Comparison of ENCODE assay signal across 6 cellular contexts in the genomic region with DNA sequence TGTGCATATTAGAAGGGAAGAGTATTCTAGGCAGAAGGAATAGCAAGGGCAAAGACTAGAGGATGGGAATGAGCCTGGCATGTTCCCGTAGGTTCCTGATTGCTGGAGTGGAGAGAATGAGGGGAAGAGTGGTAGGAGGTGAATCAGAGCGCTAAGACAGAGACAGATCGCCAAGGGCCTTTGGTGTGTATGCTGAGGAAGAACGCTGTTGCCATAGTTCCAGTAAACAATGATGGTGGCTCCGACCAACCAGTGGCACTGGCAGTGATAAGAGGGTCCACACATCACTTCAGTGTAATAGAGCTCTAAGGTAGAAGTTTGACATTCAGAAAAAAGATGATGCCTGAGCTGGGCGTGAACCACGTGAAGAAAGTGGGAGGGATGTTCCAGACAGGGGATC. TPM values are rescaled to one million over a fixed set of nuclear protein-coding genes. Genes with fewer than 3 reads are reported as not detected.
DNase-seq lines count a peak whose midpoint lies in the region; ATAC-seq and TF ChIP-seq lines count a peak whose summit lies in the region.

No MANE protein-coding gene starts in this region.

- TF ChIP-seq CTCF in esophagus squamous epithelium (IDR thresholded peaks at IDR 0.05) (no peak), thoracic aorta (IDR thresholded peaks at IDR 0.05) (no peak)

- H3K4me3 Mint-ChIP-seq in activated T-cell treated with anti-CD3 and anti-CD28 coated beads, Interleukin-2, amount 50 U/mL, for 4 hours, result peak overlapping the region; percentile 91

- TF ChIP-seq POLR2A in esophagus squamous epithelium (IDR thresholded peaks at IDR 0.05), result no peak

- no peak for ATAC-seq in activated T-cell treated with anti-CD3 and anti-CD28 coated beads, Interleukin-2, amount 50 U/mL, for 4 hours
- no peak for ATAC-seq in thoracic aorta (ENCODE audit: insufficient number of reproducible peaks, low FRiP score, low read depth)

- H3K9me3 ChIP-seq in esophagus squamous epithelium (no peaks in the 10 kb centered on the region), thoracic aorta (no peaks in the 10 kb centered on the region)

- H3K4me1 ChIP-seq in esophagus squamous epithelium (peaks cover 0 to 18% (median 6%) of the 10 kb centered on the region in 3 donors), thoracic aorta (ENCODE audit: control insufficient read depth in 1 of 2, low read depth in 2 of 2) (peaks cover 0 to 8% of the 10 kb centered on the region in 2 donors)

- H3K4me1 Mint-ChIP-seq in activated T-cell treated with anti-CD3 and anti-CD28 coated beads, Interleukin-2, amount 50 U/mL, for 4 hours (ENCODE audit: low read depth), result peaks cover 16% of the 10 kb centered on the region

- peaks cover 10% of the 10 kb centered on the region for H3K36me3 Mint-ChIP-seq in activated T-cell treated with anti-CD3 and anti-CD28 coated beads, Interleukin-2, amount 50 U/mL, for 4 hours (ENCODE audit: insufficient read depth)

- H3K4me3 ChIP-seq in esophagus squamous epithelium (peak overlapping the region; percentile 59 to 81 (median 67)), thoracic aorta (peak overlapping the region; percentile 86)

- peak overlapping the region; percentile 87 to 95 (median 90) for H3K27ac ChIP-seq in esophagus squamous epithelium
- peak overlapping the region in 1 of 2 donors; percentile 66 for H3K27ac ChIP-seq in thoracic aorta

- H3K27me3 ChIP-seq in esophagus squamous epithelium (no peaks in the 10 kb centered on the region), thoracic aorta (replicated peaks; ENCODE audit: insufficient read depth) (no peaks in the 10 kb centered on the region)

- no peaks in the 10 kb centered on the region for H3K27me3 Mint-ChIP-seq in activated T-cell treated with anti-CD3 and anti-CD28 coated beads, Interleukin-2, amount 50 U/mL, for 4 hours (ENCODE audit: low read depth)

- DNase-seq in activated T-cell treated with anti-CD3 and anti-CD28 coated beads, Interleukin-2, amount 50 U/mL, for 4 hours, result no peak
- no peak for DNase-seq in activated T-cell treated with anti-CD3 and anti-CD28 coated beads for 4 hours
- DNase-seq in esophagus squamous epithelium (lab: John Stamatoyannopoulos, UW), result no peak
- DNase-seq in thoracic aorta (ENCODE audit: low spot score), result no peak
- no peak for DNase-seq in DMS153 treated with DMSO at 0.1 percent for 48 hours (lab: John Stamatoyannopoulos, UW; ENCODE audit: unreplicated experiment)
- DNase-seq in stimulated activated CD4-positive, alpha-beta T cell treated with anti-CD3 and anti-CD28 coated beads, Interleukin-12 subunit alpha, Interleukin-12 subunit beta, amount 100 ng/mL, for 4 hours, result no peak

- no peaks in the 10 kb centered on the region for H3K9me3 Mint-ChIP-seq in activated T-cell treated with anti-CD3 and anti-CD28 coated beads, Interleukin-2, amount 50 U/mL, for 4 hours

- H3K36me3 ChIP-seq in esophagus squamous epithelium, result peaks cover 0 to 35% (median 5%) of the 10 kb centered on the region in 3 donors
- H3K36me3 ChIP-seq in thoracic aorta, result peaks cover 3% of the 10 kb centered on the region

- WGBS in esophagus squamous epithelium, 2 donors, result 70 to 74% methylated on average over 7 of the region's 7 CpGs

- intact Hi-C loops in esophagus squamous epithelium (cut with DNase I), result no loop called here

RNA-seq across cellular contexts. Expression of gene TBC1D25, which starts 1.0 kb away (rescaled TPM):
- total RNA-seq in activated T-cell treated with anti-CD3 and anti-CD28 coated beads, Interleukin-2, amount 50 U/mL, for 4 hours, result 10 to 100 TPM; 15.1 to 17.4 (median 16.5) TPM
- total RNA-seq in esophagus squamous epithelium (10 to 100 TPM in 1 of 4 donors, 1 to 10 TPM in 3; 5.5 to 11.7 (median 8.5) TPM), thoracic aorta (10 to 100 TPM; 11.4 to 13.6 TPM)

RNA-seq across cellular contexts. Expression of gene EBP, which starts 18.9 kb away (rescaled TPM):
- 100 to 1,000 TPM in 2 of 3 donors, 10 to 100 TPM in 1; 87.0 to 113 (median 106) TPM for total RNA-seq in activated T-cell treated with anti-CD3 and anti-CD28 coated beads, Interleukin-2, amount 50 U/mL, for 4 hours
- total RNA-seq in esophagus squamous epithelium (100 to 1,000 TPM in 1 of 4 donors, 10 to 100 TPM in 3; 60.8 to 119 (median 87.1) TPM), thoracic aorta (10 to 100 TPM in 1 of 2 donors, 1 to 10 TPM in 1; 3.5 to 18.8 TPM)

RNA-seq across cellular contexts. Expression of gene PORCN, which starts 31.7 kb away (rescaled TPM):
- total RNA-seq in activated T-cell treated with anti-CD3 and anti-CD28 coated beads, Interleukin-2, amount 50 U/mL, for 4 hours, result 1 to 10 TPM; 7.5 to 10.0 (median 9.4) TPM
- total RNA-seq in esophagus squamous epithelium (10 to 100 TPM; 11.2 to 25.8 (median 17.6) TPM), thoracic aorta (10 to 100 TPM; 15.0 to 19.1 TPM)

RNA-seq across cellular contexts. Expression of gene RBM3, which starts 33.8 kb away (rescaled TPM):
- 100 to 1,000 TPM; 459 to 489 (median 484) TPM for total RNA-seq in activated T-cell treated with anti-CD3 and anti-CD28 coated beads, Interleukin-2, amount 50 U/mL, for 4 hours
- total RNA-seq in esophagus squamous epithelium, result 100 to 1,000 TPM; 110 to 220 (median 214) TPM
- 100 to 1,000 TPM; 199 to 230 TPM for total RNA-seq in thoracic aorta

RNA-seq across cellular contexts. Expression of gene WDR13, which starts 56.8 kb away (rescaled TPM):
- total RNA-seq in activated T-cell treated with anti-CD3 and anti-CD28 coated beads, Interleukin-2, amount 50 U/mL, for 4 hours, result 10 to 100 TPM; 36.4 to 49.5 (median 36.9) TPM
- total RNA-seq in esophagus squamous epithelium (10 to 100 TPM; 50.5 to 86.6 (median 68.5) TPM), thoracic aorta (100 to 1,000 TPM; 119 to 145 TPM)
